In genomic region chr1:81432089-81432488, GRCh38 we compare ENCODE assay signal across 18 cellular contexts.
DNase-seq lines count a peak whose midpoint lies in the region; ATAC-seq and TF ChIP-seq lines count a peak whose summit lies in the region.
"Had no signal": no experiment of that assay in that cellular context is flagged by ENCODE, and none has a peak within 500 bp of the region (broad histone marks: within the 10 kb centered on the region; RNA-seq: fewer than 3 reads in every experiment).

No MANE protein-coding gene starts in this region.

- intact Hi-C loops in heart right ventricle (cut with DNase I): loop anchor here in 1 of 10 donors (10.0 kb wide), 1 partner anchor 63 kb away; no protein-coding TSS in a partner anchor
- intact Hi-C loops in Right ventricle myocardium inferior (cut with DNase I): loop anchor here (5.0 kb wide), 1 partner anchor 65 kb away; no protein-coding TSS in a partner anchor
- intact Hi-C loops in thyroid gland (cut with DNase I): no loop called here
- intact Hi-C loops in aorta (cut with DNase I): no loop called here

- TF ChIP-seq POLR2A in thyroid gland (IDR thresholded peaks at IDR 0.05): no peak

- H3K27me3 Mint-ChIP-seq in endothelial cell (ENCODE audit: unreplicated experiment): no peaks in the 10 kb centered on the region

- H3K36me3 Mint-ChIP-seq in endothelial cell (ENCODE audit: low read depth, unreplicated experiment): no peaks in the 10 kb centered on the region

- H3K27me3 ChIP-seq in heart right ventricle (no peaks in the 10 kb centered on the region), thyroid gland (no peaks in the 10 kb centered on the region), aorta (ENCODE audit: control insufficient read depth in 1 of 2, insufficient read depth in 2 of 2, low read length in 1 of 2) (no peaks in the 10 kb centered on the region)
- H3K27me3 ChIP-seq: uterus had no signal

- ATAC-seq in heart right ventricle (peak in 3 of 8 donors; percentile 53 to 64 (median 56)), Right ventricle myocardium inferior (no peak), GM18868 (IDR thresholded peaks at IDR 0.05; ENCODE audit: unreplicated experiment) (no peak), aorta (ENCODE audit: low FRiP score) (no peak)
- ATAC-seq: HCT116 had no signal

- peak overlapping the region; percentile 9 to 83 (median 48) for H3K27ac ChIP-seq in heart right ventricle
- peak overlapping the region in 2 of 3 donors; percentile 7 to 21 for H3K27ac ChIP-seq in thyroid gland
- H3K27ac ChIP-seq in aorta (ENCODE audit: low read depth in 1 of 2, low read length in 2 of 2): no peak overlapping the region
- H3K27ac ChIP-seq: C4-2B, uterus, WERI-Rb-1 had no signal

- H3K4me3 Mint-ChIP-seq in endothelial cell (ENCODE audit: unreplicated experiment): no peak overlapping the region

- H3K27ac Mint-ChIP-seq in endothelial cell (ENCODE audit: unreplicated experiment): peak overlapping the region; percentile 76

- H3K9me3 Mint-ChIP-seq in endothelial cell (ENCODE audit: unreplicated experiment): no peaks in the 10 kb centered on the region

- H3K4me1 ChIP-seq in heart right ventricle (peaks cover 0 to 46% (median 27%) of the 10 kb centered on the region in 9 donors), thyroid gland (peaks cover 20 to 28% of the 10 kb centered on the region in 2 donors), aorta (ENCODE audit: control insufficient read depth in 1 of 2, insufficient read depth in 2 of 2, low read length in 2 of 2) (no peaks in the 10 kb centered on the region)
- H3K4me1 ChIP-seq: uterus had no signal

- WGBS in heart right ventricle, 2 donors: 56 to 63% methylated on average over 4 of the region's 4 CpGs
- 75 to 82% methylated on average over 4 of the region's 4 CpGs for WGBS in thyroid gland, 2 donors
- WGBS in aorta, 2 donors: 92% methylated on average over 4 of the region's 4 CpGs

- H3K4me1 Mint-ChIP-seq in endothelial cell (ENCODE audit: unreplicated experiment): peaks cover 32% of the 10 kb centered on the region

- H3K4me3 ChIP-seq in heart right ventricle: no peak overlapping the region
- H3K4me3 ChIP-seq in thyroid gland (replicated peaks in 1 of 3): no peak overlapping the region
- H3K4me3 ChIP-seq in aorta (ENCODE audit: low read length in 2 of 2): no peak overlapping the region
- H3K4me3 ChIP-seq: uterus had no signal

- TF ChIP-seq CTCF in heart right ventricle (IDR thresholded peaks at IDR 0.05): no peak
- no peak for TF ChIP-seq CTCF in endothelial cell (IDR thresholded peaks at IDR 0.05; ENCODE audit: unreplicated experiment)
- TF ChIP-seq CTCF in thyroid gland (IDR thresholded peaks at IDR 0.05): no peak

- H3K9me3 ChIP-seq in heart right ventricle (no peaks in the 10 kb centered on the region), thyroid gland (no peaks in the 10 kb centered on the region), aorta (ENCODE audit: control insufficient read depth, low read length) (no peaks in the 10 kb centered on the region)
- H3K9me3 ChIP-seq: uterus had no signal

- H3K36me3 ChIP-seq in heart right ventricle (no peaks in the 10 kb centered on the region), thyroid gland (no peaks in the 10 kb centered on the region), aorta (ENCODE audit: control insufficient read depth in 1 of 2, insufficient read depth in 2 of 2, low read length in 1 of 2) (no peaks in the 10 kb centered on the region)
- H3K36me3 ChIP-seq: uterus, WERI-Rb-1 had no signal

- DNase-seq in heart right ventricle: no peak
- DNase-seq in Right ventricle myocardium inferior (ENCODE audit: missing footprints): no peak
- no peak for DNase-seq in endothelial cell (ENCODE audit: low spot score)
- peak; percentile 21 for DNase-seq in medulla oblongata (ENCODE audit: extremely low spot score)
- DNase-seq in thyroid gland: no peak
- DNase-seq in aorta: no peak
- no peak for DNase-seq in HT-29 (ENCODE audit: low spot score)
- DNase-seq: activated CD4-positive, alpha-beta T cell treated with anti-CD3 and anti-CD28 coated beads, Interleukin-2, amount 50 U/mL, for 48 hours; anterior cingulate cortex; kidney glomerular epithelial cell; NCI-H2171; NCI-H69; OCI-M1; uterus; WERI-Rb-1 had no signal

Comparison
In these comparisons a context has a peak if more than half of its experiments do, and no peak if none do; other contexts are left out.
1. H3K27ac ChIP-seq: peak in heart right ventricle (10 of 10) and thyroid gland (2 of 3); none in aorta (0 of 2).